Comparison of ENCODE assay signal across 20 cellular contexts in the genomic region with DNA sequence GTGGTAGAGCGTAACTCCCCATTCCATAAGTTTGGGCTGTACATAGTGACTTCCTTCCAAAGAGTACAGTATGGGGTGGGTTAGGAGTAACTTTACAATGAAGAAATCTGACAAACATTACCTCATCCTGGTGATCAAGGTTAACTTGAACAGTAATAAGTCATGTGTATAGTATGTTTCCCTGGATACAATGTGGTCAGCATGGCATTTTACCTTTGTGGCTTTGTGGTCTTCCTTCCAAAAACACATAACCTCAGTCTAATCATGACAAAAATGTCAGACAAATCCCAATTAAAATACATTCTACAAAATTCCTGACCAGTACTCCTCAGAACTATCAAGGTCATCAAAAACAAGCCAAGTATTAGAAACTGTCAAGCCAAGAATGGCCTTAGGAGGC.
DNase-seq lines count a peak whose midpoint lies in the region; ATAC-seq, FAIRE-seq and TF ChIP-seq lines count a peak whose summit lies in the region.
"Had no signal": no experiment of that assay in that cellular context is flagged by ENCODE, and none has a peak within 500 bp of the region (broad histone marks: within the 10 kb centered on the region; RNA-seq: fewer than 3 reads in every experiment).

No MANE protein-coding gene starts in this region.

- TF ChIP-seq CTCF in pancreas (IDR thresholded peaks at IDR 0.05): no peak

- no peak for TF ChIP-seq POLR2A in H54 (IDR thresholded peaks at IDR 0.05; ENCODE audit: low read depth, low read length)

- no peaks in the 10 kb centered on the region for H3K9me3 ChIP-seq in aorta (ENCODE audit: control insufficient read depth, low read length)
- H3K9me3 ChIP-seq in pancreas: no peaks in the 10 kb centered on the region
- H3K9me3 ChIP-seq: Caco-2, MG63, Peyer's patch had no signal

- H3K27me3 ChIP-seq in aorta (ENCODE audit: control insufficient read depth in 1 of 2, insufficient read depth in 2 of 2, low read length in 1 of 2) (no peaks in the 10 kb centered on the region), pancreas (no peaks in the 10 kb centered on the region)
- H3K27me3 ChIP-seq: MG63, Peyer's patch had no signal

- no peaks in the 10 kb centered on the region for H3K36me3 ChIP-seq in aorta (ENCODE audit: control insufficient read depth in 1 of 2, insufficient read depth in 2 of 2, low read length in 1 of 2)
- H3K36me3 ChIP-seq in pancreas: no peaks in the 10 kb centered on the region
- H3K36me3 ChIP-seq: MG63, Peyer's patch had no signal

- H3K27ac ChIP-seq in aorta (ENCODE audit: low read depth in 1 of 2, low read length in 2 of 2) (no peak overlapping the region), pancreas (no peak overlapping the region)
- H3K27ac ChIP-seq: Peyer's patch had no signal

- intact Hi-C loops in aorta (cut with DNase I) (no loop called here), pancreas (cut with DNase I) (no loop called here)

- no peak for ATAC-seq in aorta (ENCODE audit: low FRiP score)
- ATAC-seq in HG03135 (IDR thresholded peaks at IDR 0.05; ENCODE audit: unreplicated experiment): no peak
- ATAC-seq in pancreas: no peak
- ATAC-seq: GM12878 had no signal

- no peak overlapping the region for H3K4me3 ChIP-seq in aorta (ENCODE audit: low read length in 2 of 2)
- H3K4me3 ChIP-seq in pancreas: no peak overlapping the region
- H3K4me3 ChIP-seq: GM12878, MG63, Peyer's patch had no signal

- DNase-seq in H54 (ENCODE audit: insufficient read length, low spot score) (no peak), amniotic epithelial cell (ENCODE audit: low read depth) (peak; percentile 5), glomerular visceral epithelial cell (ENCODE audit: extremely low spot score) (peak; percentile 90), NOMO-1 treated with dmso at 0.1 percent for 144 hours (lab: John Stamatoyannopoulos, UW; ENCODE audit: unreplicated experiment) (no peak), aorta (no peak), pancreas (no peak)
- DNase-seq: Caco-2; CD4-positive, CD25-positive, alpha-beta regulatory T cell; GDM1; GOT3; MG63; NCI-H1092; NCI-H146; NCI-H2081; NCI-H524; Peyer's patch; SHP77 had no signal

- FAIRE-seq in H54 (lab: Jason Lieb, UNC) (peak; percentile 58), pancreas (lab: Jason Lieb, UNC) (no peak)
- FAIRE-seq: GM12878, GM18507 had no signal

- WGBS in aorta, 2 donors: 98 to 99% methylated on average over 1 of the region's 1 CpG
- WGBS in pancreas, 2 donors: 94 to 95% methylated on average over 1 of the region's 1 CpG

- H3K4me1 ChIP-seq in aorta (ENCODE audit: control insufficient read depth in 1 of 2, insufficient read depth in 2 of 2, low read length in 2 of 2) (no peaks in the 10 kb centered on the region), pancreas (no peaks in the 10 kb centered on the region)
- H3K4me1 ChIP-seq: Caco-2, Peyer's patch had no signal

Comparison
In these comparisons a context has a peak if more than half of its experiments do, and no peak if none do; other contexts are left out.
1. DNase-seq: peak in amniotic epithelial cell (single experiment) and glomerular visceral epithelial cell (single experiment); none in H54 (single experiment), NOMO-1 treated with dmso at 0.1 percent for 144 hours (single experiment), aorta (0 of 2) and pancreas (0 of 6).